8 cellular contexts compared by ENCODE assay signal in genomic region chr2:112584891-112585250, GRCh38. TPM values are rescaled to one million over a fixed set of nuclear protein-coding genes. Genes with fewer than 3 reads are reported as not detected.
DNase-seq lines count a peak whose midpoint lies in the region; ATAC-seq and TF ChIP-seq lines count a peak whose summit lies in the region.

No MANE protein-coding gene starts in this region.

- H3K9me3 ChIP-seq in CD8-positive, alpha-beta memory T cell (ENCODE audit: low read length), result no peaks in the 10 kb centered on the region
- H3K9me3 ChIP-seq in RWPE2 (ENCODE audit: severe bottlenecking), result no peaks in the 10 kb centered on the region
- H3K9me3 ChIP-seq in esophagus (ENCODE audit: control insufficient read depth in 2 of 2, insufficient read depth in 1 of 2, low read depth in 1 of 2, low read length in 1 of 2), result no peaks in the 10 kb centered on the region
- H3K9me3 ChIP-seq in ovary, result no peaks in the 10 kb centered on the region

- DNase-seq in CD8-positive, alpha-beta memory T cell, result peak in 1 of 5 donors; percentile 2
- DNase-seq in RWPE2 (ENCODE audit: low spot score) (no peak), ovary (peak in 1 of 5 donors; percentile 19), NCI-H1694 (lab: John Stamatoyannopoulos, UW) (no peak), glomerular visceral epithelial cell (ENCODE audit: extremely low spot score) (no peak)

- H3K4me1 ChIP-seq in CD8-positive, alpha-beta memory T cell (ENCODE audit: insufficient read depth, low read length), result peaks cover 29% of the 10 kb centered on the region
- H3K4me1 ChIP-seq in RWPE2 (ENCODE audit: insufficient read depth, poor library complexity, severe bottlenecking), result no peaks in the 10 kb centered on the region
- H3K4me1 ChIP-seq in esophagus (ENCODE audit: control insufficient read depth in 2 of 2, insufficient read depth in 2 of 2, low read length in 1 of 2), result peaks cover 10 to 11% of the 10 kb centered on the region in 2 donors
- H3K4me1 ChIP-seq in ovary (ENCODE audit: insufficient read depth), result peaks cover 7% of the 10 kb centered on the region

- POLR2A ChIA-PET in CD8-positive, alpha-beta memory T cell (lab: Charles Lee), result interaction anchor here (0.6 to 1.7 kb wide), 5 partner anchors 12 to 65 kb away, joined by 3 to 7 read pairs (median 3); partner anchors contain the start of gene SLC20A1

- TF ChIP-seq POLR2A in ovary (IDR thresholded peaks at IDR 0.05), result no peak

- CTCF ChIA-PET in CD8-positive, alpha-beta memory T cell (lab: Charles Lee), result interaction anchor here (1.6 to 4.4 kb wide), 2 partner anchors 14 to 142 kb away, joined by 8 to 28 read pairs; no protein-coding TSS in a partner anchor

- H3K27me3 ChIP-seq in CD8-positive, alpha-beta memory T cell (ENCODE audit: insufficient read depth, low read length, poor library complexity, severe bottlenecking), result no peaks in the 10 kb centered on the region
- H3K27me3 ChIP-seq in RWPE2 (ENCODE audit: insufficient read depth, poor library complexity, severe bottlenecking), result no peaks in the 10 kb centered on the region
- H3K27me3 ChIP-seq in esophagus (ENCODE audit: control insufficient read depth in 1 of 2, insufficient read depth in 2 of 2, low read length in 2 of 2), result no peaks in the 10 kb centered on the region
- H3K27me3 ChIP-seq in ovary, result no peaks in the 10 kb centered on the region

- WGBS in esophagus, 2 donors, result 61 to 65% methylated on average over 3 of the region's 3 CpGs
- WGBS in ovary, 3 donors, result 62 to 65% (median 62%) methylated on average over 3 of the region's 3 CpGs

- TF ChIP-seq CTCF in RWPE2 (IDR thresholded peaks at IDR 0.05; ENCODE audit: poor library complexity, severe bottlenecking) (no peak), ovary (IDR thresholded peaks at IDR 0.05) (no peak)

- peak overlapping the region; percentile 96 for H3K4me3 ChIP-seq in CD8-positive, alpha-beta memory T cell (ENCODE audit: low read length)
- H3K4me3 ChIP-seq in RWPE2 (ENCODE audit: severe bottlenecking), result peak overlapping the region; percentile 65
- H3K4me3 ChIP-seq in esophagus (ENCODE audit: low read depth in 1 of 2, low read length in 2 of 2), result peak overlapping the region; percentile 76 to 78
- peak overlapping the region; percentile 52 for H3K4me3 ChIP-seq in ovary

- peak overlapping the region; percentile 89 for H3K27ac ChIP-seq in CD8-positive, alpha-beta memory T cell (ENCODE audit: low read depth, low read length)
- peak overlapping the region; percentile 78 for H3K27ac ChIP-seq in RWPE2 (ENCODE audit: poor library complexity, severe bottlenecking)
- H3K27ac ChIP-seq in esophagus (ENCODE audit: low read depth in 2 of 2, low read length in 1 of 2), result peak overlapping the region; percentile 98 to 100
- H3K27ac ChIP-seq in ovary, result peak overlapping the region; percentile 31 to 85

- peaks cover 7% of the 10 kb centered on the region for H3K36me3 ChIP-seq in CD8-positive, alpha-beta memory T cell (ENCODE audit: insufficient read depth, low read length)
- H3K36me3 ChIP-seq in RWPE2 (ENCODE audit: low read depth) (peaks cover 9% of the 10 kb centered on the region; the same call in 1 of the 2 replicates), esophagus (ENCODE audit: control insufficient read depth in 2 of 2, insufficient read depth in 2 of 2, low read length in 1 of 2) (peaks cover 0 to 12% of the 10 kb centered on the region in 2 donors), ovary (no peaks in the 10 kb centered on the region)

- no peak for TF ChIP-seq EP300 in ovary (IDR thresholded peaks at IDR 0.05)

- ATAC-seq in RWPE2 (ENCODE audit: low read depth) (no peak), HG02970 (IDR thresholded peaks at IDR 0.05; ENCODE audit: low FRiP score, unreplicated experiment) (no peak), GM19467 (IDR thresholded peaks at IDR 0.05; ENCODE audit: unreplicated experiment) (no peak)

- peaks cover 30 to 42% (median 39%) of the 10 kb centered on the region in 3 donors for H3K4me1 Mint-ChIP-seq in CD8-positive, alpha-beta memory T cell

- peak overlapping the region; percentile 86 to 98 (median 96) for H3K4me3 Mint-ChIP-seq in CD8-positive, alpha-beta memory T cell

- peaks cover 8 to 35% (median 14%) of the 10 kb centered on the region in 3 donors for H3K36me3 Mint-ChIP-seq in CD8-positive, alpha-beta memory T cell

- peak overlapping the region; percentile 90 to 99 (median 98) for H3K27ac Mint-ChIP-seq in CD8-positive, alpha-beta memory T cell

- intact Hi-C loops in ovary (cut with DNase I), result loop anchor here in 3 of 4 donors (5.0 kb wide), 1 partner anchor 103 kb away; the partner anchor contains the start of gene TTL (in 3 of the 3)

- H3K9me3 Mint-ChIP-seq in CD8-positive, alpha-beta memory T cell, result no peaks in the 10 kb centered on the region

- no peaks in the 10 kb centered on the region for H3K27me3 Mint-ChIP-seq in CD8-positive, alpha-beta memory T cell

RNA-seq across cellular contexts. Expression of gene CHCHD5, which starts 0.5 kb away (rescaled TPM):
- 10 to 100 TPM; 33.1 to 36.6 TPM for total RNA-seq in CD8-positive, alpha-beta memory T cell
- 41.8 TPM for polyA plus RNA-seq in CD8-positive, alpha-beta memory T cell
- polyA plus RNA-seq in esophagus (10 to 100 TPM; 26.7 to 37.3 TPM), ovary (10 to 100 TPM in 1 of 2 donors, 1 to 10 TPM in 1; 1.7 to 26.0 TPM)
- total RNA-seq in ovary, result 10 to 100 TPM; 14.2 to 28.6 (median 22.2) TPM

RNA-seq across cellular contexts. Expression of gene POLR1B, which starts 42.6 kb away (rescaled TPM):
- 10 to 100 TPM; 67.1 to 78.4 TPM for total RNA-seq in CD8-positive, alpha-beta memory T cell
- polyA plus RNA-seq in CD8-positive, alpha-beta memory T cell, result 24.3 TPM
- polyA plus RNA-seq in esophagus (1 to 10 TPM; 5.7 to 7.5 TPM), ovary (10 to 100 TPM in 1 of 2 donors, 1 to 10 TPM in 1; 5.6 to 25.8 TPM)
- 10 to 100 TPM in 6 of 7 donors, 1 to 10 TPM in 1; 7.9 to 29.9 (median 18.9) TPM for total RNA-seq in ovary
